ENCODE assay signal across 39 cellular contexts in genomic region chr2:104664672-104665071, GRCh38.
"Had no signal": no experiment of that assay in that cellular context is flagged by ENCODE, and none has a peak within 500 bp of the region (broad histone marks: within the 10 kb centered on the region; RNA-seq: fewer than 3 reads in every experiment).

No MANE protein-coding gene starts in this region.

- H3K4me3 Mint-ChIP-seq: activated CD4-positive, alpha-beta memory T cell treated with anti-CD3 and anti-CD28 coated beads, Interleukin-2, amount 10 ng/mL, durations not matched to agents 7 days and 5 days; activated CD4-positive, alpha-beta T cell treated with anti-CD3 and anti-CD28 coated beads for 36 hours; activated CD4-positive, alpha-beta T cell treated with anti-CD3 and anti-CD28 coated beads, Interleukin-2, amount 10 ng/mL, durations not matched to agents 7 days and 5 days; activated CD8-positive, alpha-beta memory T cell treated with anti-CD3 and anti-CD28 coated beads, Interleukin-2, amount 10 ng/mL, durations not matched to agents 7 days and 5 days; activated CD8-positive, alpha-beta T cell treated with anti-CD3 and anti-CD28 coated beads, Interleukin-2, amount 10 ng/mL, durations not matched to agents 7 days and 5 days; activated naive CD4-positive, alpha-beta T cell treated with anti-CD3 and anti-CD28 coated beads, Interleukin-2, amount 10 ng/mL, durations not matched to agents 7 days and 5 days; activated naive CD4-positive, alpha-beta T cell treated with anti-CD3 and anti-CD28 coated beads, Interleukin-2, amount 50 U/mL, for 24 hours; activated naive CD8-positive, alpha-beta T cell; activated naive CD8-positive, alpha-beta T cell treated with anti-CD3 and anti-CD28 coated beads, Interleukin-2, amount 10 ng/mL, durations not matched to agents 7 days and 5 days; activated naive CD8-positive, alpha-beta T cell treated with anti-CD3 and anti-CD28 coated beads, Interleukin-2, amount 50 U/mL, for 24 hours; activated T-cell treated with anti-CD3 and anti-CD28 coated beads, Interleukin-2, amount 50 U/mL, for 24 hours; brain; central memory CD8-positive, alpha-beta T cell; T-helper 1 cell treated with Interleukin-12 subunit alpha and Interleukin-12 subunit beta and Interleukin-4 antibody, amounts not matched to agents 30 μg/mL and 1 μg/mL, for 36 hours; T-helper 2 cell treated with Interferon-gamma antibody and Interleukin-4, amounts not matched to agents 5 μg/mL and 100 μg/mL, for 36 hours had no signal

- H3K27ac ChIP-seq: ascending aorta, cardiac muscle cell, VCaP had no signal

- H3K36me3 Mint-ChIP-seq: activated CD8-positive, alpha-beta memory T cell treated with anti-CD3 and anti-CD28 coated beads, Interleukin-2, amount 10 ng/mL, durations not matched to agents 7 days and 5 days; activated naive CD4-positive, alpha-beta T cell treated with anti-CD3 and anti-CD28 coated beads, Interleukin-2, amount 10 ng/mL, durations not matched to agents 7 days and 5 days; activated naive CD4-positive, alpha-beta T cell treated with anti-CD3 and anti-CD28 coated beads, Interleukin-2, amount 50 U/mL, for 24 hours; activated naive CD8-positive, alpha-beta T cell; activated naive CD8-positive, alpha-beta T cell treated with anti-CD3 and anti-CD28 coated beads, Interleukin-2, amount 10 ng/mL, durations not matched to agents 7 days and 5 days; brain had no signal

- H3K4me1 ChIP-seq: ascending aorta had no signal

- H3K9me3 ChIP-seq: ascending aorta had no signal

- DNase-seq: activated CD4-positive, alpha-beta memory T cell treated with anti-CD3 and anti-CD28 coated beads, Interleukin-2, amount 10 ng/mL, durations not matched to agents 7 days and 5 days; activated CD4-positive, alpha-beta T cell treated with anti-CD3 and anti-CD28 coated beads for 1 hour; activated CD4-positive, alpha-beta T cell treated with anti-CD3 and anti-CD28 coated beads for 36 hours; activated CD4-positive, alpha-beta T cell treated with anti-CD3 and anti-CD28 coated beads for 48 hours; activated CD4-positive, alpha-beta T cell treated with anti-CD3 and anti-CD28 coated beads, Interleukin-2, amount 10 ng/mL, durations not matched to agents 7 days and 5 days; activated CD4-positive, alpha-beta T cell treated with anti-CD3 and anti-CD28 coated beads, Interleukin-2, amount 50 U/mL, for 48 hours; activated CD4-positive, CD25-positive, alpha-beta regulatory T cell; activated CD8-positive, alpha-beta memory T cell treated with anti-CD3 and anti-CD28 coated beads for 24 hours; activated CD8-positive, alpha-beta memory T cell treated with anti-CD3 and anti-CD28 coated beads, Interleukin-2, amount 10 ng/mL, durations not matched to agents 7 days and 5 days; activated CD8-positive, alpha-beta memory T cell treated with anti-CD3 and anti-CD28 coated beads, Interleukin-2, amount 50 U/mL, for 48 hours; activated CD8-positive, alpha-beta T cell treated with anti-CD3 and anti-CD28 coated beads, Interleukin-2, amount 10 ng/mL, durations not matched to agents 7 days and 5 days; activated effector memory CD4-positive, alpha-beta T cell treated with Interleukin-2 at 50 U/mL for 16 hours; activated gamma-delta T cell; activated naive CD4-positive, alpha-beta T cell treated with anti-CD3 and anti-CD28 coated beads, Interleukin-2, amount 10 ng/mL, durations not matched to agents 7 days and 5 days; activated naive CD4-positive, alpha-beta T cell treated with Interleukin-2 at 50 U/mL for 16 hours; activated naive CD8-positive, alpha-beta T cell treated with anti-CD3 and anti-CD28 coated beads, Interleukin-2, amount 10 ng/mL, durations not matched to agents 7 days and 5 days; activated naive CD8-positive, alpha-beta T cell treated with anti-CD3 and anti-CD28 coated beads, Interleukin-2, amount 50 U/mL, for 24 hours; activated T-cell treated with anti-CD3 and anti-CD28 coated beads, Interleukin-2, amount 50 U/mL, for 24 hours; activated T-cell treated with anti-CD3 and anti-CD28 coated beads, Interleukin-2, amount 50 U/mL, for 48 hours; amygdala; anterior cingulate cortex; caudate nucleus; cerebellar nuclear complex; T-helper 1 cell; T-helper 2 cell; T-helper 9 cell had no signal

- H3K4me1 Mint-ChIP-seq: activated CD4-positive, alpha-beta memory T cell treated with anti-CD3 and anti-CD28 coated beads, Interleukin-2, amount 10 ng/mL, durations not matched to agents 7 days and 5 days; activated CD4-positive, alpha-beta T cell treated with anti-CD3 and anti-CD28 coated beads for 36 hours; activated CD4-positive, alpha-beta T cell treated with anti-CD3 and anti-CD28 coated beads, Interleukin-2, amount 10 ng/mL, durations not matched to agents 7 days and 5 days; activated CD8-positive, alpha-beta memory T cell treated with anti-CD3 and anti-CD28 coated beads, Interleukin-2, amount 10 ng/mL, durations not matched to agents 7 days and 5 days; activated naive CD4-positive, alpha-beta T cell treated with anti-CD3 and anti-CD28 coated beads, Interleukin-2, amount 10 ng/mL, durations not matched to agents 7 days and 5 days; activated naive CD4-positive, alpha-beta T cell treated with anti-CD3 and anti-CD28 coated beads, Interleukin-2, amount 50 U/mL, for 24 hours; activated naive CD8-positive, alpha-beta T cell treated with anti-CD3 and anti-CD28 coated beads, Interleukin-2, amount 10 ng/mL, durations not matched to agents 7 days and 5 days; activated naive CD8-positive, alpha-beta T cell treated with anti-CD3 and anti-CD28 coated beads, Interleukin-2, amount 50 U/mL, for 24 hours; central memory CD8-positive, alpha-beta T cell had no signal

- H3K9me3 Mint-ChIP-seq: activated CD4-positive, alpha-beta memory T cell treated with anti-CD3 and anti-CD28 coated beads, Interleukin-2, amount 10 ng/mL, durations not matched to agents 7 days and 5 days; activated CD4-positive, alpha-beta T cell treated with anti-CD3 and anti-CD28 coated beads, Interleukin-2, amount 10 ng/mL, durations not matched to agents 7 days and 5 days; activated naive CD4-positive, alpha-beta T cell treated with anti-CD3 and anti-CD28 coated beads, Interleukin-2, amount 10 ng/mL, durations not matched to agents 7 days and 5 days; activated naive CD4-positive, alpha-beta T cell treated with anti-CD3 and anti-CD28 coated beads, Interleukin-2, amount 50 U/mL, for 24 hours; activated naive CD8-positive, alpha-beta T cell treated with anti-CD3 and anti-CD28 coated beads, Interleukin-2, amount 10 ng/mL, durations not matched to agents 7 days and 5 days; activated naive CD8-positive, alpha-beta T cell treated with anti-CD3 and anti-CD28 coated beads, Interleukin-2, amount 50 U/mL, for 24 hours; activated T-cell treated with anti-CD3 and anti-CD28 coated beads, Interleukin-2, amount 50 U/mL, for 24 hours; activated T-helper 2 cell treated with anti-CD3 and anti-CD28 coated beads, Interferon-gamma antibody, Interleukin-2, Interleukin-4, amounts not matched to agents 10 μg/mL and 5 μg/mL and 100 μg/mL, durations not matched to agents 14 hours and 24 hours and 36 hours; brain; central memory CD8-positive, alpha-beta T cell; T-helper 1 cell treated with Interleukin-12 subunit alpha and Interleukin-12 subunit beta and Interleukin-4 antibody, amounts not matched to agents 30 μg/mL and 1 μg/mL, for 36 hours; T-helper 2 cell treated with Interferon-gamma antibody and Interleukin-4, amounts not matched to agents 5 μg/mL and 100 μg/mL, for 36 hours had no signal

- H3K27me3 Mint-ChIP-seq: activated CD8-positive, alpha-beta memory T cell treated with anti-CD3 and anti-CD28 coated beads, Interleukin-2, amount 10 ng/mL, durations not matched to agents 7 days and 5 days; brain; central memory CD8-positive, alpha-beta T cell had no signal

- FAIRE-seq: bronchial epithelial cell, TTC549 had no signal

- H3K27ac Mint-ChIP-seq: activated CD4-positive, alpha-beta memory T cell treated with anti-CD3 and anti-CD28 coated beads, Interleukin-2, amount 10 ng/mL, durations not matched to agents 7 days and 5 days; activated CD4-positive, alpha-beta T cell treated with anti-CD3 and anti-CD28 coated beads for 36 hours; activated CD4-positive, alpha-beta T cell treated with anti-CD3 and anti-CD28 coated beads, Interleukin-2, amount 10 ng/mL, durations not matched to agents 7 days and 5 days; activated CD8-positive, alpha-beta memory T cell treated with anti-CD3 and anti-CD28 coated beads, Interleukin-2, amount 10 ng/mL, durations not matched to agents 7 days and 5 days; activated CD8-positive, alpha-beta T cell treated with anti-CD3 and anti-CD28 coated beads, Interleukin-2, amount 10 ng/mL, durations not matched to agents 7 days and 5 days; activated naive CD4-positive, alpha-beta T cell treated with anti-CD3 and anti-CD28 coated beads, Interleukin-2, amount 10 ng/mL, durations not matched to agents 7 days and 5 days; activated naive CD4-positive, alpha-beta T cell treated with anti-CD3 and anti-CD28 coated beads, Interleukin-2, amount 50 U/mL, for 24 hours; activated naive CD8-positive, alpha-beta T cell; activated naive CD8-positive, alpha-beta T cell treated with anti-CD3 and anti-CD28 coated beads, Interleukin-2, amount 10 ng/mL, durations not matched to agents 7 days and 5 days; activated naive CD8-positive, alpha-beta T cell treated with anti-CD3 and anti-CD28 coated beads, Interleukin-2, amount 50 U/mL, for 24 hours; activated T-cell treated with anti-CD3 and anti-CD28 coated beads, Interleukin-2, amount 50 U/mL, for 24 hours; activated T-helper 2 cell treated with anti-CD3 and anti-CD28 coated beads, Interferon-gamma antibody, Interleukin-2, Interleukin-4, amounts not matched to agents 10 μg/mL and 5 μg/mL and 100 μg/mL, durations not matched to agents 14 hours and 24 hours and 36 hours; brain; T-helper 1 cell treated with Interleukin-12 subunit alpha and Interleukin-12 subunit beta and Interleukin-4 antibody, amounts not matched to agents 30 μg/mL and 1 μg/mL, for 36 hours; T-helper 2 cell treated with Interferon-gamma antibody and Interleukin-4, amounts not matched to agents 5 μg/mL and 100 μg/mL, for 36 hours had no signal

- ATAC-seq: activated CD4-positive, alpha-beta T cell treated with anti-CD3 and anti-CD28 coated beads for 36 hours; activated CD4-positive, CD25-positive, alpha-beta regulatory T cell treated with anti-CD3 and anti-CD28 coated beads, Interleukin-2, amount 50 U/mL, for 24 hours; activated CD8-positive, alpha-beta memory T cell treated with anti-CD3 and anti-CD28 coated beads, Interleukin-2, amount 10 ng/mL, durations not matched to agents 7 days and 5 days; activated CD8-positive, alpha-beta T cell treated with anti-CD3 and anti-CD28 coated beads, Interleukin-2, amount 10 ng/mL, durations not matched to agents 7 days and 5 days; activated naive CD8-positive, alpha-beta T cell treated with anti-CD3 and anti-CD28 coated beads, Interleukin-2, amount 50 U/mL, for 24 hours had no signal

- H3K4me3 ChIP-seq: ascending aorta, cardiac muscle cell had no signal

- H3K27me3 ChIP-seq: ascending aorta had no signal

- H3K36me3 ChIP-seq: ascending aorta, cardiac muscle cell had no signal
